ENCODE assay signal across 18 cellular contexts in genomic region chr19:2117215-2117960, GRCh38. TPM values are rescaled to one million over a fixed set of nuclear protein-coding genes. Genes with fewer than 3 reads are reported as not detected.
DNase-seq lines count a peak whose midpoint lies in the region; ATAC-seq lines count a peak whose summit lies in the region.
"Had no signal": no experiment of that assay in that cellular context is flagged by ENCODE, and none has a peak within 500 bp of the region (broad histone marks: within the 10 kb centered on the region; RNA-seq: fewer than 3 reads in every experiment).

No MANE protein-coding gene starts in this region.

- H3K27me3 ChIP-seq in H7 (ENCODE audit: control insufficient read depth, insufficient read depth, low read length): no peaks in the 10 kb centered on the region

- CTCF ChIA-PET in activated CD4-positive, alpha-beta T cell treated with anti-CD3 and anti-CD28 coated beads, Interleukin-2, amount 10 ng/mL, durations not matched to agents 7 days and 5 days (lab: Charles Lee): interaction anchor here (1.1 kb wide), 1 partner anchor 16 kb away, joined by 3 read pairs; no protein-coding TSS in a partner anchor

- peaks cover 63% of the 10 kb centered on the region for H3K36me3 ChIP-seq in H7 (replicated peaks; ENCODE audit: control insufficient read depth, insufficient read depth, low read length)

- no peak overlapping the region for H3K4me3 ChIP-seq in H7 (ENCODE audit: insufficient read depth, low read depth, low read length)
- H3K4me3 ChIP-seq: A549, HAP-1, K562 had no signal

- DNase-seq in activated CD4-positive, alpha-beta T cell treated with anti-CD3 and anti-CD28 coated beads, Interleukin-2, amount 10 ng/mL, durations not matched to agents 7 days and 5 days: no peak
- DNase-seq in activated CD4-positive, alpha-beta T cell treated with anti-CD3 and anti-CD28 coated beads, Interleukin-2, amount 10 ng/mL, durations not matched to agents 24 days and 14 days: no peak
- peak; percentile 41 for DNase-seq in medulla oblongata (ENCODE audit: extremely low spot score)
- no peak for DNase-seq in stimulated activated effector memory CD8-positive, alpha-beta T cell treated with anti-CD3 and anti-CD28 coated beads, Interleukin-12 subunit alpha, Interleukin-12 subunit beta, amount 100 ng/mL, for 72 hours (ENCODE audit: low spot score in 2 of 2)
- DNase-seq in H7: no peak
- DNase-seq in NCI-H446 (lab: John Stamatoyannopoulos, UW): no peak
- DNase-seq: AML-193; Caco-2; CD4-positive, alpha-beta T cell; DMS153; DMS79; GDM1; GOT3; IMR-90 had no signal

- H3K4me1 Mint-ChIP-seq in activated CD4-positive, alpha-beta T cell treated with anti-CD3 and anti-CD28 coated beads, Interleukin-2, amount 10 ng/mL, durations not matched to agents 7 days and 5 days: no peaks in the 10 kb centered on the region
- H3K4me1 Mint-ChIP-seq in activated CD4-positive, alpha-beta T cell treated with anti-CD3 and anti-CD28 coated beads, Interleukin-2, amount 10 ng/mL, durations not matched to agents 24 days and 14 days: no peaks in the 10 kb centered on the region
- peaks cover 7% of the 10 kb centered on the region for H3K4me1 Mint-ChIP-seq in stimulated activated effector memory CD8-positive, alpha-beta T cell treated with anti-CD3 and anti-CD28 coated beads, Interleukin-12 subunit alpha, Interleukin-12 subunit beta, amount 100 ng/mL, for 72 hours

- POLR2A ChIA-PET in activated CD4-positive, alpha-beta T cell treated with anti-CD3 and anti-CD28 coated beads, Interleukin-2, amount 10 ng/mL, durations not matched to agents 7 days and 5 days (lab: Charles Lee): no interaction called here

- no peaks in the 10 kb centered on the region for H3K9me3 Mint-ChIP-seq in activated CD4-positive, alpha-beta T cell treated with anti-CD3 and anti-CD28 coated beads, Interleukin-2, amount 10 ng/mL, durations not matched to agents 7 days and 5 days
- H3K9me3 Mint-ChIP-seq in activated CD4-positive, alpha-beta T cell treated with anti-CD3 and anti-CD28 coated beads, Interleukin-2, amount 10 ng/mL, durations not matched to agents 24 days and 14 days: no peaks in the 10 kb centered on the region
- no peaks in the 10 kb centered on the region for H3K9me3 Mint-ChIP-seq in stimulated activated effector memory CD8-positive, alpha-beta T cell treated with anti-CD3 and anti-CD28 coated beads, Interleukin-12 subunit alpha, Interleukin-12 subunit beta, amount 100 ng/mL, for 72 hours
- H3K9me3 Mint-ChIP-seq: CD4-positive, alpha-beta T cell had no signal

- ATAC-seq in stimulated activated effector memory CD8-positive, alpha-beta T cell treated with anti-CD3 and anti-CD28 coated beads, Interleukin-12 subunit alpha, Interleukin-12 subunit beta, amount 100 ng/mL, for 72 hours: no peak
- ATAC-seq: A549, K562 had no signal

- H3K36me3 Mint-ChIP-seq in activated CD4-positive, alpha-beta T cell treated with anti-CD3 and anti-CD28 coated beads, Interleukin-2, amount 10 ng/mL, durations not matched to agents 7 days and 5 days (ENCODE audit: low read depth): peaks cover 28% of the 10 kb centered on the region
- H3K36me3 Mint-ChIP-seq in activated CD4-positive, alpha-beta T cell treated with anti-CD3 and anti-CD28 coated beads, Interleukin-2, amount 10 ng/mL, durations not matched to agents 24 days and 14 days (ENCODE audit: low read depth): peaks cover 57% of the 10 kb centered on the region
- peaks cover 98% of the 10 kb centered on the region for H3K36me3 Mint-ChIP-seq in stimulated activated effector memory CD8-positive, alpha-beta T cell treated with anti-CD3 and anti-CD28 coated beads, Interleukin-12 subunit alpha, Interleukin-12 subunit beta, amount 100 ng/mL, for 72 hours

- peak overlapping the region; percentile 31 for H3K27ac Mint-ChIP-seq in activated CD4-positive, alpha-beta T cell treated with anti-CD3 and anti-CD28 coated beads, Interleukin-2, amount 10 ng/mL, durations not matched to agents 7 days and 5 days
- no peak overlapping the region for H3K27ac Mint-ChIP-seq in activated CD4-positive, alpha-beta T cell treated with anti-CD3 and anti-CD28 coated beads, Interleukin-2, amount 10 ng/mL, durations not matched to agents 24 days and 14 days
- peak overlapping the region; percentile 38 for H3K27ac Mint-ChIP-seq in stimulated activated effector memory CD8-positive, alpha-beta T cell treated with anti-CD3 and anti-CD28 coated beads, Interleukin-12 subunit alpha, Interleukin-12 subunit beta, amount 100 ng/mL, for 72 hours
- H3K27ac Mint-ChIP-seq: CD4-positive, alpha-beta T cell had no signal

- H3K27me3 Mint-ChIP-seq in activated CD4-positive, alpha-beta T cell treated with anti-CD3 and anti-CD28 coated beads, Interleukin-2, amount 10 ng/mL, durations not matched to agents 7 days and 5 days: no peaks in the 10 kb centered on the region
- no peaks in the 10 kb centered on the region for H3K27me3 Mint-ChIP-seq in activated CD4-positive, alpha-beta T cell treated with anti-CD3 and anti-CD28 coated beads, Interleukin-2, amount 10 ng/mL, durations not matched to agents 24 days and 14 days
- H3K27me3 Mint-ChIP-seq: CD4-positive, alpha-beta T cell had no signal

- intact Hi-C loops in activated CD4-positive, alpha-beta T cell treated with anti-CD3 and anti-CD28 coated beads, Interleukin-2, amount 10 ng/mL, durations not matched to agents 24 days and 14 days (cut with micrococcal nuclease): no loop called here

- no peak overlapping the region for H3K4me3 Mint-ChIP-seq in activated CD4-positive, alpha-beta T cell treated with anti-CD3 and anti-CD28 coated beads, Interleukin-2, amount 10 ng/mL, durations not matched to agents 7 days and 5 days
- H3K4me3 Mint-ChIP-seq in activated CD4-positive, alpha-beta T cell treated with anti-CD3 and anti-CD28 coated beads, Interleukin-2, amount 10 ng/mL, durations not matched to agents 24 days and 14 days: no peak overlapping the region
- no peak overlapping the region for H3K4me3 Mint-ChIP-seq in stimulated activated effector memory CD8-positive, alpha-beta T cell treated with anti-CD3 and anti-CD28 coated beads, Interleukin-12 subunit alpha, Interleukin-12 subunit beta, amount 100 ng/mL, for 72 hours
- H3K4me3 Mint-ChIP-seq: CD4-positive, alpha-beta T cell had no signal

RNA-seq across cellular contexts. Expression of gene IZUMO4, which starts 20.7 kb away (rescaled TPM):
- 1 to 10 TPM; 7.5 to 9.9 TPM for total RNA-seq in activated CD4-positive, alpha-beta T cell treated with anti-CD3 and anti-CD28 coated beads, Interleukin-2, amount 10 ng/mL, durations not matched to agents 7 days and 5 days
- total RNA-seq in activated CD4-positive, alpha-beta T cell treated with anti-CD3 and anti-CD28 coated beads, Interleukin-2, amount 10 ng/mL, durations not matched to agents 24 days and 14 days: 9.5 and 10.0 TPM in 2 replicates
- total RNA-seq in H7 (2014; rRNA removed; shearing (Covaris generic)): 0.80 and 0.81 TPM in 2 replicates
- total RNA-seq: Daoy had no signal

RNA-seq across cellular contexts. Expression of gene MOB3A, which starts 21.3 kb away (rescaled TPM):
- 100 to 1,000 TPM; 217 to 239 TPM for total RNA-seq in activated CD4-positive, alpha-beta T cell treated with anti-CD3 and anti-CD28 coated beads, Interleukin-2, amount 10 ng/mL, durations not matched to agents 7 days and 5 days
- 184 and 185 TPM in 2 replicates for total RNA-seq in activated CD4-positive, alpha-beta T cell treated with anti-CD3 and anti-CD28 coated beads, Interleukin-2, amount 10 ng/mL, durations not matched to agents 24 days and 14 days
- 7.7 and 8.9 TPM in 2 replicates for total RNA-seq in H7 (2014; rRNA removed; shearing (Covaris generic))

RNA-seq across cellular contexts. Expression of gene AP3D1, which starts 34.0 kb away (rescaled TPM):
- total RNA-seq in activated CD4-positive, alpha-beta T cell treated with anti-CD3 and anti-CD28 coated beads, Interleukin-2, amount 10 ng/mL, durations not matched to agents 7 days and 5 days: 10 to 100 TPM; 95.7 to 95.8 TPM
- 104 and 113 TPM in 2 replicates for total RNA-seq in activated CD4-positive, alpha-beta T cell treated with anti-CD3 and anti-CD28 coated beads, Interleukin-2, amount 10 ng/mL, durations not matched to agents 24 days and 14 days
- total RNA-seq in H7 (2014; rRNA removed; shearing (Covaris generic)): 175 and 177 TPM in 2 replicates

RNA-seq across cellular contexts. Expression of gene DOT1L, which starts 46.3 kb away (rescaled TPM):
- total RNA-seq in activated CD4-positive, alpha-beta T cell treated with anti-CD3 and anti-CD28 coated beads, Interleukin-2, amount 10 ng/mL, durations not matched to agents 7 days and 5 days: 10 to 100 TPM; 62.3 to 66.2 TPM
- total RNA-seq in activated CD4-positive, alpha-beta T cell treated with anti-CD3 and anti-CD28 coated beads, Interleukin-2, amount 10 ng/mL, durations not matched to agents 24 days and 14 days: 127 and 137 TPM in 2 replicates
- total RNA-seq in H7 (2014; rRNA removed; shearing (Covaris generic)): 13.3 and 18.0 TPM in 2 replicates

Comparison
In these comparisons a context has a peak if more than half of its experiments do, and no peak if none do; other contexts are left out.
1. RNA of gene MOB3A, which starts 21.3 kb away (total RNA-seq): 217 to 239 TPM in activated CD4-positive, alpha-beta T cell treated with anti-CD3 and anti-CD28 coated beads, Interleukin-2, amount 10 ng/mL, durations not matched to agents 7 days and 5 days and 184 to 185 TPM in activated CD4-positive, alpha-beta T cell treated with anti-CD3 and anti-CD28 coated beads, Interleukin-2, amount 10 ng/mL, durations not matched to agents 24 days and 14 days; 7.7 to 8.9 TPM in H7; every median in the first group is over 10 times any median in the second.